In the genomic region with DNA sequence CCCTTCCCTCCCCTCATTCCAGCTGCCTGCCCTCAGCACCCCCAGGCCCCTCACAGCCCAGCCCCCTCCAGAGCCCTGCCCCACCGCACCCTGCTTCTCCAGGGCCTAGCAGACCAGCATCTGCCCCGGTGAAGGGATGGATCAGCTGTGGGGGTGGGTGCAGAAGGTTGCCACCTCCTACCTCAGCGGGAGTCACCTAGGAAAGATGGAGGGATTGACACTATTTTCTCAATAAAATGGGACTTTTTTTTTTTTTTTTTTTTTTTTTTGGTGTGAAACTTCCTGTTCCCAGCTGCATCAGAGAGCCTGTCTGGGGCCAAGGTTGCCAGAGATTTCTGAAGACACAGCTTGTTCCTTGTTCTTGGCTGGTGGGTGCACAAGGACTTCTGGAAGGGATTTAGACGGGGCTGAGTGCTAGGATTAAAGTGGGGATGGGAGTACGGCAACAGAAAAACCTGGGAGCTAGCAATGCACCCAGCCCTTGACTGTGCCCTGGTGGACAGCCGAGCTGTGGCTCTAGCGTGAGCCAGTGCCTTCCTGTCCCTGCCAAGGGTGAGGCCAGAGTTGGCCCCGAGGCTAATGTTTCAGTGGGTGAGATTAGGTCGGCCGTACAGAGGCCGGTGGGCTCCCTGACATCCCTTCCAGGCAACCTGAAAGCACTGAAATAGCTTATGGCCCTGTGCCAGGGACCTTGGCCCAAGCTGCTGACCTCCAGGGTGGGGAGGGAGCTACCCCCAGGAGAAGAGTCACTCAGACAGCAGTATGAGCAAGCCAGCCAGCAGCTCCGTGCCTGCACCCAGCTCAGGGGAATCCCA, we compare ENCODE assay signal across 10 cellular contexts. TPM values are rescaled to one million over a fixed set of nuclear protein-coding genes. Genes with fewer than 3 reads are reported as not detected.
DNase-seq lines count a peak whose midpoint lies in the region; ATAC-seq and TF ChIP-seq lines count a peak whose summit lies in the region.
"Had no signal": no experiment of that assay in that cellular context is flagged by ENCODE, and none has a peak within 500 bp of the region (broad histone marks: within the 10 kb centered on the region; RNA-seq: fewer than 3 reads in every experiment).

No MANE protein-coding gene starts in this region.

- no peak for ATAC-seq in activated CD4-positive, CD25-positive, alpha-beta regulatory T cell treated with anti-CD3 and anti-CD28 coated beads, Interleukin-2, amount 50 U/mL, for 24 hours
- ATAC-seq in GM18511 (IDR thresholded peaks at IDR 0.05; ENCODE audit: unreplicated experiment): no peak

- H3K27ac Mint-ChIP-seq in nephron: peak overlapping the region; percentile 28 to 85 (median 28)

- no peak overlapping the region for H3K27ac ChIP-seq in Karpas-422 (ENCODE audit: low read length)

- H3K4me1 Mint-ChIP-seq in nephron: peaks cover 38% of the 10 kb centered on the region

- TF ChIP-seq POLR2A in erythroblast (IDR thresholded peaks at IDR 0.05; ENCODE audit: low read length): no peak

- H4K20me1 ChIP-seq in Karpas-422 (ENCODE audit: insufficient read depth, low read depth, low read length): no peaks in the 10 kb centered on the region

- peaks cover 43% of the 10 kb centered on the region for H3K4me1 ChIP-seq in BE2C
- peaks cover 11% of the 10 kb centered on the region for H3K4me1 ChIP-seq in Karpas-422 (ENCODE audit: low read length)

- no peak overlapping the region for H3K4me2 ChIP-seq in Karpas-422 (ENCODE audit: low read depth, low read length, poor library complexity, severe bottlenecking)

- H2AFZ ChIP-seq in Karpas-422 (ENCODE audit: low read length): no peak overlapping the region

- TF ChIP-seq CTCF in BE2C (IDR thresholded peaks at IDR 0.05; ENCODE audit: low read depth, low read length) (peak; percentile 53), nephron (IDR thresholded peaks at IDR 0.05; ENCODE audit: unreplicated experiment in 3 of 3) (no peak)

- H3K9me3 Mint-ChIP-seq in nephron: no peaks in the 10 kb centered on the region

- H3K9me2 ChIP-seq in Karpas-422 (replicated peaks; ENCODE audit: insufficient read depth, low read length): no peaks in the 10 kb centered on the region

- no peaks in the 10 kb centered on the region for H3K79me2 ChIP-seq in Karpas-422 (ENCODE audit: low read length)

- H3K36me3 ChIP-seq in BE2C: no peaks in the 10 kb centered on the region
- no peaks in the 10 kb centered on the region for H3K36me3 ChIP-seq in Karpas-422 (ENCODE audit: insufficient read depth, low read length)

- DNase-seq in BE2C: peak; percentile 81
- DNase-seq in NCI-H82 (lab: John Stamatoyannopoulos, UW): peak; percentile 73
- DNase-seq in erythroblast (lab: John Stamatoyannopoulos, UW): peak; percentile 45 to 59
- DNase-seq in Karpas-422: no peak
- no peak for DNase-seq in mucosa of gallbladder (ENCODE audit: low spot score)
- DNase-seq: DND-41 had no signal

- peak overlapping the region in 1 of 3 experiments; percentile 38 for H3K4me3 Mint-ChIP-seq in nephron

- H3K27me3 ChIP-seq in BE2C (no peaks in the 10 kb centered on the region), Karpas-422 (ENCODE audit: low read length) (no peaks in the 10 kb centered on the region)

- no peaks in the 10 kb centered on the region for H3K9me3 ChIP-seq in BE2C
- no peaks in the 10 kb centered on the region for H3K9me3 ChIP-seq in Karpas-422 (ENCODE audit: low read length)

- H3K27me3 Mint-ChIP-seq in nephron (ENCODE audit: low read depth): peaks cover 32% of the 10 kb centered on the region

- no peak overlapping the region for H3K9ac ChIP-seq in Karpas-422 (ENCODE audit: low read length)

- H3K36me3 Mint-ChIP-seq in nephron (ENCODE audit: low read depth): no peaks in the 10 kb centered on the region

- H3K4me3 ChIP-seq in BE2C (ENCODE audit: low read depth, low read length) (peak overlapping the region; percentile 23; the same call in 1 of the 2 replicates), Karpas-422 (ENCODE audit: low read length) (no peak overlapping the region)

RNA-seq across cellular contexts. Expression of a gene that starts 4.5 kb away (rescaled TPM):
- not detected for polyA plus RNA-seq in BE2C (2012; ENCODE audit: insufficient read depth, insufficient read length, low read depth)
- total RNA-seq in Karpas-422 (2014; rRNA removed; shearing (Covaris generic); ENCODE audit: low replicate concordance): 2.8 and 4.7 TPM in 2 replicates
- total RNA-seq in mucosa of gallbladder: 281 TPM
- total RNA-seq: myocyte had no signal

Comparison
In these comparisons a context has a peak if more than half of its experiments do, and no peak if none do; other contexts are left out.
1. DNase-seq: peak in BE2C (single experiment), NCI-H82 (single experiment) and erythroblast (2 of 2); none in Karpas-422 (single experiment) and mucosa of gallbladder (single experiment).
2. RNA of a gene that starts 4.5 kb away (total RNA-seq): 281 TPM in mucosa of gallbladder (single experiment); 2.8 to 4.7 TPM in Karpas-422; every median in the first group is over 10 times any median in the second.